ENCODE assay signal across 14 cellular contexts in genomic region chr19:55590621-55591020, GRCh38. TPM values are rescaled to one million over a fixed set of nuclear protein-coding genes. Genes with fewer than 3 reads are reported as not detected.
DNase-seq lines count a peak whose midpoint lies in the region; ATAC-seq, FAIRE-seq and TF ChIP-seq lines count a peak whose summit lies in the region.
"Had no signal": no experiment of that assay in that cellular context is flagged by ENCODE, and none has a peak within 500 bp of the region (broad histone marks: within the 10 kb centered on the region; RNA-seq: fewer than 3 reads in every experiment).

No MANE protein-coding gene starts in this region.

- no peak for TF ChIP-seq CTCF in A549 (IDR thresholded peaks at IDR 0.05)
- TF ChIP-seq CTCF in K562 (IDR thresholded peaks at IDR 0.05 in 2 of 3, conservative IDR thresholded peaks at IDR 0.05 in 1 of 3; ENCODE audit: insufficient read depth in 2 of 3, low read depth in 1 of 3, low read length in 3 of 3), result no peak
- no peak for TF ChIP-seq CTCF in RWPE1 (conservative IDR thresholded peaks at IDR 0.05; ENCODE audit: low read depth)

- in situ Hi-C loops in Caki2 (cut with HindIII; ENCODE audit: low pct_unique_long_range_greater_than_20kb, low sequenced_read_pairs), result no loop called here
- in situ Hi-C loops in K562 (cut with MboI), result no loop called here

- no peaks in the 10 kb centered on the region for H3K9me3 ChIP-seq in A549
- peaks cover 3% of the 10 kb centered on the region; the same call in 1 of the 2 replicates for H3K9me3 ChIP-seq in K562 (replicated peaks; ENCODE audit: control insufficient read depth, insufficient read depth, low read depth, low read length)
- H3K9me3 ChIP-seq: Caco-2, left lung, Peyer's patch, testis had no signal

- FAIRE-seq in A549 (lab: Jason Lieb, UNC) (no peak), K562 (lab: Jason Lieb, UNC) (peak; percentile 94)
- FAIRE-seq: GM12878 had no signal

- WGBS in A549 (ENCODE audit: missing lambda C conversion rate), result 64% methylated on average over 10 of the region's 10 CpGs
- 19% methylated on average over 10 of the region's 10 CpGs for WGBS in K562 (ENCODE audit: insufficient coverage, low coverage, missing lambda C conversion rate)

- no peaks in the 10 kb centered on the region for H3K79me2 ChIP-seq in K562 (ENCODE audit: control insufficient read depth, insufficient read depth, low read length)

- TF ChIP-seq RAD21 in A549 (conservative IDR thresholded peaks at IDR 0.05 in 1 of 2, IDR thresholded peaks at IDR 0.05 in 1 of 2) (no peak), K562 (CRISPR knock-in tag; conservative IDR thresholded peaks at IDR 0.05 in 1 of 2, IDR thresholded peaks at IDR 0.05 in 1 of 2) (no peak)

- intact Hi-C loops in K562 (cut with micrococcal nuclease), result no loop called here
- intact Hi-C loops in cardiac septum (cut with DNase I), result no loop called here

- no peak overlapping the region for H3K4me3 ChIP-seq in A549
- no peak overlapping the region for H3K4me3 ChIP-seq in K562
- H3K4me3 ChIP-seq: GM12878, left lung, Peyer's patch, testis had no signal

- no peak overlapping the region for H2AFZ ChIP-seq in K562 (ENCODE audit: low read depth, low read length)

- H3K27me3 ChIP-seq in K562 (ENCODE audit: control insufficient read depth in 2 of 2, insufficient read depth in 2 of 2, low read length in 2 of 2), result no peaks in the 10 kb centered on the region; a peak in 1 of 5 replicates
- H3K27me3 ChIP-seq: Peyer's patch, testis had no signal

- H3K4me1 ChIP-seq in A549, result peaks cover 13% of the 10 kb centered on the region
- peaks cover 10 to 37% of the 10 kb centered on the region in 2 experiments; a peak in 3 of 5 replicates for H3K4me1 ChIP-seq in K562 (replicated peaks in 1 of 2; ENCODE audit: control insufficient read depth in 2 of 2, insufficient read depth in 2 of 2, low read length in 2 of 2)

- 0 out of 2 replicates have a peak, but pooled peaks cover 6% of the 10 kb centered on the region for H4K20me1 ChIP-seq in K562 (replicated peaks; ENCODE audit: control insufficient read depth, insufficient read depth, low read length)

- H3K9ac ChIP-seq in K562 (ENCODE audit: insufficient read depth in 1 of 2, low read depth in 2 of 2, low read length in 2 of 2), result no peak overlapping the region

- no peak overlapping the region for H3K4me2 ChIP-seq in A549
- H3K4me2 ChIP-seq in K562 (ENCODE audit: insufficient read depth, low read length), result no peak overlapping the region

- TF ChIP-seq POLR2A in A549 (IDR thresholded peaks at IDR 0.05; ENCODE audit: low read length) (no peak), K562 (conservative IDR thresholded peaks at IDR 0.05) (no peak)

- DNase-seq in A549 (ENCODE audit: low read depth in 1 of 2, low spot score in 1 of 2) (peak in 1 of 2 experiments; percentile 56), Caki2 (ENCODE audit: low read depth) (peak; percentile 46), NCI-H1436 (lab: John Stamatoyannopoulos, UW) (peak; percentile 67), K562 (ENCODE audit: extremely low read depth in 1 of 4, low spot score in 3 of 4) (peak; percentile 59 to 83 (median 64)), RWPE1 (ENCODE audit: low spot score) (no peak), cardiac septum (ENCODE audit: low spot score) (no peak)
- DNase-seq: effector memory CD4-positive, alpha-beta T cell; NCI-H187; Peyer's patch; testis had no signal

- POLR2A ChIA-PET in A549 (lab: Yijun Ruan, JAX), result interaction anchor here (2.0 kb wide), 1 partner anchor 8 kb away, joined by 6 read pairs; the partner anchor contains the start of gene FIZ1
- POLR2A ChIA-PET in K562 (lab: Yijun Ruan, JAX), result no interaction called here
- POLR2A ChIA-PET in RWPE1 (lab: Yijun Ruan, JAX; ENCODE audit: low non-redundant PET), result no interaction called here

- TF ChIP-seq EP300 in A549 (IDR thresholded peaks at IDR 0.05) (no peak), K562 (IDR thresholded peaks at IDR 0.05; ENCODE audit: low read length) (no peak)

- peaks cover 26% of the 10 kb centered on the region; the same call in 2 of the 3 replicates for H3K36me3 ChIP-seq in K562 (ENCODE audit: control insufficient read depth, insufficient read depth, low read length)

- CTCF ChIA-PET in A549 (lab: Yijun Ruan, JAX), result interaction anchor here (1.0 to 1.8 kb wide), 3 partner anchors 8 to 16 kb away, joined by 3 to 8 read pairs (median 6); partner anchors contain the start of gene FIZ1
- CTCF ChIA-PET in K562 (lab: Yijun Ruan, JAX; ENCODE audit: low intra/inter-chr PET ratio), result no interaction called here
- CTCF ChIA-PET in RWPE1 (lab: Yijun Ruan, JAX), result interaction anchor here (0.5 kb wide), 1 partner anchor 74 kb away, joined by 4 read pairs; no protein-coding TSS in a partner anchor

- ATAC-seq in A549 (peak; percentile 22 to 37; a peak in 3 of 6 replicates), K562 (peak; percentile 89), HG03571 (IDR thresholded peaks at IDR 0.05; ENCODE audit: unreplicated experiment) (no peak)
- ATAC-seq: GM12878, left lung had no signal

- no TSS peak for BruUV-seq in K562 (replicated peaks; lab: Mats Ljungman, UMichigan)

- H3K9me1 ChIP-seq in K562 (ENCODE audit: control insufficient read depth, insufficient read depth, low read length), result no peaks in the 10 kb centered on the region

- H3K27ac ChIP-seq in A549 (no peak overlapping the region), K562 (ENCODE audit: extremely low read depth, low read depth, low read length) (no peak overlapping the region), RWPE1 (no peak overlapping the region)
- H3K27ac ChIP-seq: left lung, Peyer's patch, testis had no signal

RNA-seq across cellular contexts. Expression of gene FIZ1, which starts 8.7 kb away (rescaled TPM):
- polyA plus RNA-seq in A549 (2011; rRNA removed), result 10.3 and 10.4 TPM in 2 replicates
- 11.8 and 16.0 TPM in 2 replicates for polyA plus RNA-seq in A549 (2012; cell fraction: cytosol; rRNA removed)
- 20.4 and 23.1 TPM in 2 replicates for polyA plus RNA-seq in A549 (2012; cell fraction: nucleus; rRNA removed)
- polyA plus RNA-seq in A549 (2017; fragmentation: RNase III; extraction: RNeasy Plus Mini Kit Qiagen cat#74134 plus additional on column Dnase treatment), result 15.7 to 18.0 TPM (median 16.9 TPM) in 3 replicates
- 7.9 and 10.2 TPM in 2 replicates for polyA minus RNA-seq in A549 (2011; rRNA and poly(A)+ RNA removed)
- 12.3 and 13.4 TPM in 2 replicates for total RNA-seq in Caki2 (2014; rRNA removed; shearing (Covaris generic); ENCODE audit: low replicate concordance)
- total RNA-seq in K562 (2011; cell fraction: chromatin; rRNA removed; ENCODE audit: low replicate concordance), result 4.3 and 8.7 TPM in 2 replicates
- 5.7 and 6.8 TPM in 2 replicates for total RNA-seq in K562 (2011; cell fraction: nucleolus; rRNA removed)
- 6.9 and 7.8 TPM in 2 replicates for total RNA-seq in K562 (2011; cell fraction: nucleoplasm; rRNA removed)
- 5.9 and 7.3 TPM in 2 replicates for total RNA-seq in K562 (2014; rRNA removed)
- 2.3 and 3.2 TPM in 2 replicates for total RNA-seq in K562 (2014; rRNA removed; fragmentation: Illumina TruSeq; extraction: Trizol)
- total RNA-seq in K562 (2015; rRNA removed; fragmentation: Illumina TruSeq; extraction: Trizol), result 4.7 and 5.5 TPM in 2 replicates
- total RNA-seq in K562 (2021), result 14.4 and 17.5 TPM in 2 replicates
- polyA plus RNA-seq in K562 (2011; rRNA removed), result 3.8 and 4.7 TPM in 2 replicates
- 3.5 and 7.4 TPM in 2 replicates for polyA plus RNA-seq in K562 (2011; cell fraction: cytosol; rRNA removed)
- polyA plus RNA-seq in K562 (2011; cell fraction: nucleus; rRNA removed), result 7.6 and 10.7 TPM in 2 replicates
- 10.6 and 12.2 TPM in 2 replicates for polyA plus RNA-seq in K562 (2012)
- polyA plus RNA-seq in K562 (2014; fragmentation: Illumina TruSeq; extraction: Trizol), result 8.7 TPM in 2 replicates
- under 1 TPM; 0.79 to 0.81 TPM for polyA plus RNA-seq in K562 (2014; fragmentation: Nextera tagmentation; extraction: Ambion mirVana)
- 5.7 and 5.8 TPM in 2 replicates for polyA plus RNA-seq in K562 (2014; rRNA removed)
- polyA minus RNA-seq in K562 (2011; rRNA and poly(A)+ RNA removed), result 2.1 and 3.1 TPM in 2 replicates
- 5.5 and 6.6 TPM in 2 replicates for polyA minus RNA-seq in K562 (2011; cell fraction: cytosol; rRNA and poly(A)+ RNA removed)
- polyA minus RNA-seq in K562 (2011; cell fraction: nucleus; rRNA and poly(A)+ RNA removed), result 2.8 and 3.4 TPM in 2 replicates
- total RNA-seq in cardiac septum, result 19.4 TPM

RNA-seq across cellular contexts. Expression of gene ZNF524, which starts 9.5 kb away (rescaled TPM):
- polyA plus RNA-seq in A549 (2011; rRNA removed) (5.0 and 6.4 TPM in 2 replicates), A549 (2017; fragmentation: RNase III; extraction: RNeasy Plus Mini Kit Qiagen cat#74134 plus additional on column Dnase treatment) (9.3 to 9.7 TPM (median 9.7 TPM) in 3 replicates), K562 (2011; rRNA removed) (2.9 and 3.7 TPM in 2 replicates), K562 (2014; fragmentation: Illumina TruSeq; extraction: Trizol) (1.4 and 5.4 TPM in 2 replicates), K562 (2014; fragmentation: Nextera tagmentation; extraction: Ambion mirVana) (under 1 TPM; 0.08 to 0.10 TPM), K562 (2014; rRNA removed) (13.1 and 14.4 TPM in 2 replicates)
- 13.9 and 21.7 TPM in 2 replicates for polyA plus RNA-seq in A549 (2012; cell fraction: cytosol; rRNA removed)
- polyA plus RNA-seq in A549 (2012; cell fraction: nucleus; rRNA removed), result 13.3 and 22.6 TPM in 2 replicates
- 2.1 and 2.5 TPM in 2 replicates for polyA minus RNA-seq in A549 (2011; rRNA and poly(A)+ RNA removed)
- total RNA-seq in Caki2 (2014; rRNA removed; shearing (Covaris generic); ENCODE audit: low replicate concordance), result 15.5 and 31.0 TPM in 2 replicates
- total RNA-seq in K562 (2011; cell fraction: chromatin; rRNA removed; ENCODE audit: low replicate concordance), result 3.2 and 12.0 TPM in 2 replicates
- 12.4 and 13.0 TPM in 2 replicates for total RNA-seq in K562 (2011; cell fraction: nucleolus; rRNA removed)
- total RNA-seq in K562 (2011; cell fraction: nucleoplasm; rRNA removed), result 7.3 and 7.5 TPM in 2 replicates
- total RNA-seq in K562 (2014; rRNA removed) (14.7 and 23.6 TPM in 2 replicates), K562 (2014; rRNA removed; fragmentation: Illumina TruSeq; extraction: Trizol) (0.55 and 1.2 TPM in 2 replicates), K562 (2015; rRNA removed; fragmentation: Illumina TruSeq; extraction: Trizol) (5.6 and 6.4 TPM in 2 replicates), K562 (2021) (15.6 and 16.7 TPM in 2 replicates), cardiac septum (13.7 TPM)
- polyA plus RNA-seq in K562 (2011; cell fraction: cytosol; rRNA removed), result 6.8 and 21.8 TPM in 2 replicates
- 9.0 and 14.1 TPM in 2 replicates for polyA plus RNA-seq in K562 (2011; cell fraction: nucleus; rRNA removed)
- 7.6 and 20.4 TPM in 2 replicates for polyA plus RNA-seq in K562 (2012)
- polyA minus RNA-seq in K562 (2011; rRNA and poly(A)+ RNA removed), result 0.30 and 0.67 TPM in 2 replicates
- polyA minus RNA-seq in K562 (2011; cell fraction: cytosol; rRNA and poly(A)+ RNA removed), result 5.1 and 7.1 TPM in 2 replicates
- 5.9 and 6.3 TPM in 2 replicates for polyA minus RNA-seq in K562 (2011; cell fraction: nucleus; rRNA and poly(A)+ RNA removed)

RNA-seq across cellular contexts. Expression of gene ZNF579, which starts 10.0 kb away (rescaled TPM):
- polyA plus RNA-seq in A549 (2011; rRNA removed) (4.2 and 6.5 TPM in 2 replicates), A549 (2017; fragmentation: RNase III; extraction: RNeasy Plus Mini Kit Qiagen cat#74134 plus additional on column Dnase treatment) (16.2 to 17.0 TPM (median 16.2 TPM) in 3 replicates), K562 (2011; rRNA removed) (1.6 and 3.3 TPM in 2 replicates), K562 (2014; fragmentation: Illumina TruSeq; extraction: Trizol) (3.3 and 3.9 TPM in 2 replicates), K562 (2014; fragmentation: Nextera tagmentation; extraction: Ambion mirVana) (under 1 TPM; 0.06 to 0.08 TPM), K562 (2014; rRNA removed) (3.4 and 4.9 TPM in 2 replicates)
- polyA plus RNA-seq in A549 (2012; cell fraction: cytosol; rRNA removed), result 12.2 and 16.1 TPM in 2 replicates
- polyA plus RNA-seq in A549 (2012; cell fraction: nucleus; rRNA removed), result 45.5 and 51.1 TPM in 2 replicates
- polyA minus RNA-seq in A549 (2011; rRNA and poly(A)+ RNA removed), result 11.4 and 12.8 TPM in 2 replicates
- 2.2 and 12.9 TPM in 2 replicates for total RNA-seq in Caki2 (2014; rRNA removed; shearing (Covaris generic); ENCODE audit: low replicate concordance)
- 39.4 and 55.2 TPM in 2 replicates for total RNA-seq in K562 (2011; cell fraction: chromatin; rRNA removed; ENCODE audit: low replicate concordance)
- total RNA-seq in K562 (2011; cell fraction: nucleolus; rRNA removed), result 10.7 TPM in 2 replicates
- total RNA-seq in K562 (2011; cell fraction: nucleoplasm; rRNA removed), result 25.4 and 86.3 TPM in 2 replicates
- total RNA-seq in K562 (2014; rRNA removed) (3.8 and 5.9 TPM in 2 replicates), K562 (2014; rRNA removed; fragmentation: Illumina TruSeq; extraction: Trizol) (1.0 and 1.3 TPM in 2 replicates), K562 (2015; rRNA removed; fragmentation: Illumina TruSeq; extraction: Trizol) (1.2 and 1.3 TPM in 2 replicates), K562 (2021) (15.0 and 15.9 TPM in 2 replicates), cardiac septum (12.2 TPM)
- 3.0 and 6.5 TPM in 2 replicates for polyA plus RNA-seq in K562 (2011; cell fraction: cytosol; rRNA removed)
- polyA plus RNA-seq in K562 (2011; cell fraction: nucleus; rRNA removed), result 17.0 and 20.1 TPM in 2 replicates
- 6.7 and 9.7 TPM in 2 replicates for polyA plus RNA-seq in K562 (2012)
- polyA minus RNA-seq in K562 (2011; rRNA and poly(A)+ RNA removed), result 3.0 and 4.6 TPM in 2 replicates
- polyA minus RNA-seq in K562 (2011; cell fraction: cytosol; rRNA and poly(A)+ RNA removed), result 5.6 and 7.0 TPM in 2 replicates
- 4.6 and 5.4 TPM in 2 replicates for polyA minus RNA-seq in K562 (2011; cell fraction: nucleus; rRNA and poly(A)+ RNA removed)

RNA-seq across cellular contexts. Expression of gene ZNF865, which starts 14.8 kb away (rescaled TPM):
- polyA plus RNA-seq in A549 (2011; rRNA removed) (2.1 and 2.2 TPM in 2 replicates), A549 (2017; fragmentation: RNase III; extraction: RNeasy Plus Mini Kit Qiagen cat#74134 plus additional on column Dnase treatment) (7.1 to 7.9 TPM (median 7.8 TPM) in 3 replicates), K562 (2011; rRNA removed) (1.2 and 1.5 TPM in 2 replicates), K562 (2014; fragmentation: Illumina TruSeq; extraction: Trizol) (1.8 and 2.3 TPM in 2 replicates), K562 (2014; fragmentation: Nextera tagmentation; extraction: Ambion mirVana) (not detected), K562 (2014; rRNA removed) (6.7 and 6.9 TPM in 2 replicates)
- 6.3 and 10.9 TPM in 2 replicates for polyA plus RNA-seq in A549 (2012; cell fraction: cytosol; rRNA removed)
- polyA plus RNA-seq in A549 (2012; cell fraction: nucleus; rRNA removed), result 13.0 and 22.4 TPM in 2 replicates
- 2.1 and 2.5 TPM in 2 replicates for polyA minus RNA-seq in A549 (2011; rRNA and poly(A)+ RNA removed)
- 0.87 and 1.7 TPM in 2 replicates for total RNA-seq in Caki2 (2014; rRNA removed; shearing (Covaris generic); ENCODE audit: low replicate concordance)
- 2.2 and 8.0 TPM in 2 replicates for total RNA-seq in K562 (2011; cell fraction: chromatin; rRNA removed; ENCODE audit: low replicate concordance)
- 8.0 and 10.0 TPM in 2 replicates for total RNA-seq in K562 (2011; cell fraction: nucleolus; rRNA removed)
- total RNA-seq in K562 (2011; cell fraction: nucleoplasm; rRNA removed), result 4.9 and 5.2 TPM in 2 replicates
- total RNA-seq in K562 (2014; rRNA removed) (1.6 and 2.3 TPM in 2 replicates), K562 (2014; rRNA removed; fragmentation: Illumina TruSeq; extraction: Trizol) (0.29 and 0.40 TPM in 2 replicates), K562 (2015; rRNA removed; fragmentation: Illumina TruSeq; extraction: Trizol) (1.4 and 1.5 TPM in 2 replicates), K562 (2021) (18.6 and 18.8 TPM in 2 replicates), cardiac septum (15.7 TPM)
- polyA plus RNA-seq in K562 (2011; cell fraction: cytosol; rRNA removed), result 2.0 and 9.6 TPM in 2 replicates
- 1.6 and 4.8 TPM in 2 replicates for polyA plus RNA-seq in K562 (2011; cell fraction: nucleus; rRNA removed)
- 6.0 and 10.0 TPM in 2 replicates for polyA plus RNA-seq in K562 (2012)
- 0.24 and 0.60 TPM in 2 replicates for polyA minus RNA-seq in K562 (2011; rRNA and poly(A)+ RNA removed)
- polyA minus RNA-seq in K562 (2011; cell fraction: cytosol; rRNA and poly(A)+ RNA removed), result 7.3 and 9.8 TPM in 2 replicates
- polyA minus RNA-seq in K562 (2011; cell fraction: nucleus; rRNA and poly(A)+ RNA removed), result 1.1 and 1.5 TPM in 2 replicates

RNA-seq across cellular contexts. Expression of gene ZNF784, which starts 33.7 kb away (rescaled TPM):
- polyA plus RNA-seq in A549 (2011; rRNA removed) (3.5 and 4.1 TPM in 2 replicates), A549 (2017; fragmentation: RNase III; extraction: RNeasy Plus Mini Kit Qiagen cat#74134 plus additional on column Dnase treatment) (6.0 to 7.1 TPM (median 6.6 TPM) in 3 replicates), K562 (2011; rRNA removed) (2.1 and 3.5 TPM in 2 replicates), K562 (2014; fragmentation: Illumina TruSeq; extraction: Trizol) (4.1 and 5.1 TPM in 2 replicates), K562 (2014; fragmentation: Nextera tagmentation; extraction: Ambion mirVana) (under 1 TPM; 0.14 to 0.17 TPM), K562 (2014; rRNA removed) (4.1 and 4.4 TPM in 2 replicates)
- 5.1 and 7.2 TPM in 2 replicates for polyA plus RNA-seq in A549 (2012; cell fraction: cytosol; rRNA removed)
- polyA plus RNA-seq in A549 (2012; cell fraction: nucleus; rRNA removed), result 12.3 and 14.7 TPM in 2 replicates
- 5.4 and 5.5 TPM in 2 replicates for polyA minus RNA-seq in A549 (2011; rRNA and poly(A)+ RNA removed)
- total RNA-seq in Caki2 (2014; rRNA removed; shearing (Covaris generic); ENCODE audit: low replicate concordance), result 3.6 and 14.3 TPM in 2 replicates
- 6.3 and 14.3 TPM in 2 replicates for total RNA-seq in K562 (2011; cell fraction: chromatin; rRNA removed; ENCODE audit: low replicate concordance)
- 10.0 and 12.5 TPM in 2 replicates for total RNA-seq in K562 (2011; cell fraction: nucleolus; rRNA removed)
- total RNA-seq in K562 (2011; cell fraction: nucleoplasm; rRNA removed), result 7.7 and 9.6 TPM in 2 replicates
- total RNA-seq in K562 (2014; rRNA removed) (2.0 and 3.8 TPM in 2 replicates), K562 (2014; rRNA removed; fragmentation: Illumina TruSeq; extraction: Trizol) (1.6 TPM in 2 replicates), K562 (2015; rRNA removed; fragmentation: Illumina TruSeq; extraction: Trizol) (2.7 and 3.2 TPM in 2 replicates), K562 (2021) (4.6 and 6.1 TPM in 2 replicates), cardiac septum (10.9 TPM)
- 2.0 and 4.3 TPM in 2 replicates for polyA plus RNA-seq in K562 (2011; cell fraction: cytosol; rRNA removed)
- polyA plus RNA-seq in K562 (2011; cell fraction: nucleus; rRNA removed), result 11.3 and 16.1 TPM in 2 replicates
- 7.3 and 7.9 TPM in 2 replicates for polyA plus RNA-seq in K562 (2012)
- 1.4 TPM in 2 replicates for polyA minus RNA-seq in K562 (2011; rRNA and poly(A)+ RNA removed)
- polyA minus RNA-seq in K562 (2011; cell fraction: cytosol; rRNA and poly(A)+ RNA removed), result 1.3 and 2.6 TPM in 2 replicates
- 2.7 TPM in 2 replicates for polyA minus RNA-seq in K562 (2011; cell fraction: nucleus; rRNA and poly(A)+ RNA removed)

Comparison
In these comparisons a context has a peak if more than half of its experiments do, and no peak if none do; other contexts are left out.
1. DNase-seq: peak in Caki2 (single experiment), NCI-H1436 (single experiment) and K562 (4 of 4); none in RWPE1 (single experiment) and cardiac septum (single experiment).
2. Of the 35 proteins assayed by ChIP-seq in both K562 and A549: peak only in K562: POLR2AphosphoS2; only in A549: none; in both: none; in neither: 34.